16 cellular contexts compared by ENCODE assay signal in the genomic region with DNA sequence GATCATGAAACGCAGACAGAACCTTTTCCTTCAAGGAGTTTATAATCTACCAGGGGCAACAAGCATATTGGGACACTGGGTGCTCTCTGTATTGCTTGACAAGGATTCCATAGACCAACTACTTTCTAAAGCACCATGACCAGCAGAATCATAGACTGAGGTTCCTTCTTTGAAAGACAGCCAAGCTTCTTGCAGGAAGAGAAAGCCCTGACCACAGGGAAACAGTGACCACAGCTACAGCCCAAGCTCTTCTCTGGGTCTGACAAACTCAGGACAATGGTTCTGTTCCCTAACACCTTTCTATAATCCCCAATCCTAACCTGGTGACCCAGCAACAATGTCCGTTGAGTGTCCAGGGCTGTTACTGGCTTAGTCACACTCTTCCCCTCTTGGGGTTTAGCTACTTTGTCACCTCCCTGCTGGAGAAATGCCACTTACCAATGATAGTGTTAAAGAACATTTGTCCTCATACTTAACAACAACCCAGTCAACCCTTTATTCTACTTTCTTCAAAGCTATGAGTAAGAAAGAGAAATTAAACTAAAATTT.
A peak's percentile ranks its signal among the peaks of the same experiment; 100 is the strongest.
DNase-seq lines count a peak whose midpoint lies in the region; ATAC-seq and TF ChIP-seq lines count a peak whose summit lies in the region.
"Had no signal": no experiment of that assay in that cellular context is flagged by ENCODE, and none has a peak within 500 bp of the region (broad histone marks: within the 10 kb centered on the region; RNA-seq: fewer than 3 reads in every experiment).

No MANE protein-coding gene starts in this region.

- no peak for DNase-seq in left ventricle myocardium superior
- DNase-seq in Right ventricle myocardium inferior (ENCODE audit: missing footprints) = no peak
- peak; percentile 74 for DNase-seq in RPMI7951 (ENCODE audit: low read depth)
- no peak for DNase-seq in stimulated activated CD4-positive, alpha-beta T cell treated with anti-CD3 and anti-CD28 coated beads, Interleukin-1b, Interleukin-23, amount 100 ng/mL, for 48 hours
- no peak for DNase-seq in upper lobe of right lung
- DNase-seq in dorsolateral prefrontal cortex = no peak
- DNase-seq: CD4-positive, alpha-beta T cell; DMS79; NCI-H1105 treated with DMSO at 0.1 percent for 48 hours; NCI-H187; NCI-H69; NK-92 treated with Interleukin-12 subunit alpha and Interleukin-12 subunit beta, amount 100 ng/mL, for 24 hours; SHP77 had no signal

- ATAC-seq in left ventricle myocardium superior (peak; percentile 36), Right ventricle myocardium inferior (no peak), HG02678 (IDR thresholded peaks at IDR 0.05; ENCODE audit: unreplicated experiment) (no peak), upper lobe of right lung (no peak)
- ATAC-seq: HCT116 had no signal

- intact Hi-C loops in left ventricle myocardium superior (cut with micrococcal nuclease) (no loop called here), Right ventricle myocardium inferior (cut with DNase I) (loop anchor here (10.0 kb wide), 1 partner anchor 250 kb away; no protein-coding TSS in a partner anchor), upper lobe of right lung (cut with DNase I) (no loop called here), dorsolateral prefrontal cortex (cut with DNase I) (loop anchor here (5.0 to 10.0 kb wide), 4 partner anchors 52 to 830 kb away; no protein-coding TSS in a partner anchor)

- peak overlapping the region; percentile 74 for H3K27ac ChIP-seq in muscle layer of colon (ENCODE audit: low read depth, low read length)
- H3K27ac ChIP-seq in upper lobe of right lung = no peak overlapping the region
- H3K27ac ChIP-seq in dorsolateral prefrontal cortex = no peak overlapping the region

- TF ChIP-seq CTCF in upper lobe of right lung (IDR thresholded peaks at IDR 0.05) (no peak), dorsolateral prefrontal cortex (IDR thresholded peaks at IDR 0.05 in 54 of 56, conservative IDR thresholded peaks at IDR 0.05 in 2 of 56; ENCODE audit: low read depth in 1 of 56, partially characterized antibody in 56 of 56) (no peak)

- H3K4me1 ChIP-seq in muscle layer of colon (ENCODE audit: insufficient read depth, low read length) (peaks cover 79% of the 10 kb centered on the region), upper lobe of right lung (peaks cover 6% of the 10 kb centered on the region)

- H3K9ac ChIP-seq in muscle layer of colon (ENCODE audit: low read length) = no peak overlapping the region

- H3K27me3 ChIP-seq in muscle layer of colon (ENCODE audit: control insufficient read depth in 1 of 2, insufficient read depth in 2 of 2, low read length in 2 of 2) = no peaks in the 10 kb centered on the region
- H3K27me3 ChIP-seq in upper lobe of right lung = no peaks in the 10 kb centered on the region
- no peaks in the 10 kb centered on the region for H3K27me3 ChIP-seq in dorsolateral prefrontal cortex

- H3K9me3 ChIP-seq in muscle layer of colon (ENCODE audit: low read length) = no peaks in the 10 kb centered on the region
- H3K9me3 ChIP-seq in upper lobe of right lung = no peaks in the 10 kb centered on the region

- no peak overlapping the region for H3K4me3 ChIP-seq in muscle layer of colon (ENCODE audit: low read depth in 1 of 2, low read length in 2 of 2)
- H3K4me3 ChIP-seq in upper lobe of right lung = no peak overlapping the region
- H3K4me3 ChIP-seq in dorsolateral prefrontal cortex = no peak overlapping the region

- H3K36me3 ChIP-seq in muscle layer of colon (ENCODE audit: insufficient read depth, low read length) = no peaks in the 10 kb centered on the region
- no peaks in the 10 kb centered on the region for H3K36me3 ChIP-seq in upper lobe of right lung

Comparison
In these comparisons a context has a peak if more than half of its experiments do, and no peak if none do; other contexts are left out.
1. intact Hi-C loops: an anchor here in Right ventricle myocardium inferior (10.0 kb wide) and dorsolateral prefrontal cortex (5.0 to 10.0 kb wide); none called in left ventricle myocardium superior and upper lobe of right lung.